8 cellular contexts compared by ENCODE assay signal in genomic region chr16:25066426-25066746, GRCh38. TPM values are rescaled to one million over a fixed set of nuclear protein-coding genes. Genes with fewer than 3 reads are reported as not detected.
DNase-seq lines count a peak whose midpoint lies in the region; ATAC-seq and TF ChIP-seq lines count a peak whose summit lies in the region.

No MANE protein-coding gene starts in this region.

- in situ Hi-C loops in astrocyte of the spinal cord (cut with HindIII; ENCODE audit: low sequenced_read_pairs): no loop called here

- H3K27ac ChIP-seq in lung (ENCODE audit: low read depth in 1 of 2, low read length in 1 of 2): peak overlapping the region; percentile 79 to 90

- H3K9me3 ChIP-seq in lung (ENCODE audit: control insufficient read depth in 2 of 2, insufficient read depth in 1 of 2, low read length in 1 of 2): peaks cover 0 to 2% of the 10 kb centered on the region in 2 donors

- no peaks in the 10 kb centered on the region for H3K27me3 Mint-ChIP-seq in activated naive CD4-positive, alpha-beta T cell treated with anti-CD3 and anti-CD28 coated beads, Interleukin-2, amount 50 U/mL, for 24 hours
- H3K27me3 Mint-ChIP-seq in type B pancreatic cell: peaks cover 4% of the 10 kb centered on the region

- 42 to 45% methylated on average over 16 of the region's 16 CpGs for WGBS in lung, 2 donors

- H3K4me1 ChIP-seq in lung (ENCODE audit: control insufficient read depth in 2 of 2, insufficient read depth in 2 of 2, low read length in 2 of 2): peaks cover 3 to 5% of the 10 kb centered on the region in 2 donors

- H3K9me3 Mint-ChIP-seq in activated naive CD4-positive, alpha-beta T cell treated with anti-CD3 and anti-CD28 coated beads, Interleukin-2, amount 50 U/mL, for 24 hours: no peaks in the 10 kb centered on the region
- H3K9me3 Mint-ChIP-seq in type B pancreatic cell: no peaks in the 10 kb centered on the region

- TF ChIP-seq POLR2A in erythroblast (IDR thresholded peaks at IDR 0.05; ENCODE audit: low read length): no peak

- peaks cover 61% of the 10 kb centered on the region for H3K4me1 Mint-ChIP-seq in activated naive CD4-positive, alpha-beta T cell treated with anti-CD3 and anti-CD28 coated beads, Interleukin-2, amount 50 U/mL, for 24 hours
- H3K4me1 Mint-ChIP-seq in type B pancreatic cell (ENCODE audit: unreplicated experiment): peaks cover 8% of the 10 kb centered on the region

- H3K27ac Mint-ChIP-seq in activated naive CD4-positive, alpha-beta T cell treated with anti-CD3 and anti-CD28 coated beads, Interleukin-2, amount 50 U/mL, for 24 hours: peak overlapping the region; percentile 62
- peak overlapping the region; percentile 39 for H3K27ac Mint-ChIP-seq in type B pancreatic cell

- DNase-seq in activated naive CD4-positive, alpha-beta T cell (lab: John Stamatoyannopoulos, UW): no peak
- DNase-seq in astrocyte of the spinal cord (ENCODE audit: low read depth, low spot score) (no peak), lung (ENCODE audit: low spot score) (no peak), type B pancreatic cell (ENCODE audit: extremely low spot score, unreplicated experiment) (no peak), NCI-H146 (lab: John Stamatoyannopoulos, UW) (no peak), erythroblast (lab: John Stamatoyannopoulos, UW) (no peak)

- ATAC-seq in lung (ENCODE audit: insufficient read depth, low FRiP score): no peak
- no peak for ATAC-seq in GM19452 (IDR thresholded peaks at IDR 0.05; ENCODE audit: unreplicated experiment)

- peak overlapping the region; percentile 81 for H3K4me3 Mint-ChIP-seq in activated naive CD4-positive, alpha-beta T cell treated with anti-CD3 and anti-CD28 coated beads, Interleukin-2, amount 50 U/mL, for 24 hours
- H3K4me3 Mint-ChIP-seq in type B pancreatic cell: peak overlapping the region; percentile 86

- H3K4me3 ChIP-seq in astrocyte of the spinal cord (ENCODE audit: low read depth, low read length): peak overlapping the region; percentile 58
- no peak overlapping the region for H3K4me3 ChIP-seq in lung

- H3K36me3 ChIP-seq in lung (ENCODE audit: control insufficient read depth in 2 of 2, insufficient read depth in 2 of 2, low read length in 2 of 2): no peaks in the 10 kb centered on the region

- no peaks in the 10 kb centered on the region for H3K36me3 Mint-ChIP-seq in activated naive CD4-positive, alpha-beta T cell treated with anti-CD3 and anti-CD28 coated beads, Interleukin-2, amount 50 U/mL, for 24 hours
- H3K36me3 Mint-ChIP-seq in type B pancreatic cell: no peaks in the 10 kb centered on the region

- TF ChIP-seq CTCF in astrocyte of the spinal cord (IDR thresholded peaks at IDR 0.05; ENCODE audit: low read depth, low read length): no peak
- no peak for TF ChIP-seq CTCF in lung (IDR thresholded peaks at IDR 0.05; ENCODE audit: control extremely low read depth, extremely low read depth)
- TF ChIP-seq CTCF in type B pancreatic cell (conservative IDR thresholded peaks at IDR 0.05): no peak

- H3K27me3 ChIP-seq in lung (ENCODE audit: control insufficient read depth, insufficient read depth): no peaks in the 10 kb centered on the region

RNA-seq across cellular contexts. Expression of gene LCMT1, which starts 45.2 kb away (rescaled TPM):
- 10 to 100 TPM; 31.7 to 34.8 TPM for total RNA-seq in lung
- polyA plus RNA-seq in lung: 10 to 100 TPM; 21.0 to 30.3 TPM
- 63.8 and 65.7 TPM in 2 replicates for total RNA-seq in type B pancreatic cell (ENCODE audit: low replicate concordance)

RNA-seq across cellular contexts. Expression of gene ARHGAP17, which starts 51.2 kb away (rescaled TPM):
- total RNA-seq in lung (100 to 1,000 TPM in 1 of 2 donors, 10 to 100 TPM in 1; 76.4 to 115 TPM), type B pancreatic cell (ENCODE audit: low replicate concordance) (72.6 and 88.0 TPM in 2 replicates)
- polyA plus RNA-seq in lung: 10 to 100 TPM; 26.9 to 27.8 TPM
